In genomic region chrX:116490091-116490490, GRCh38 we compare ENCODE assay signal across 14 cellular contexts. TPM values are rescaled to one million over a fixed set of nuclear protein-coding genes. Genes with fewer than 3 reads are reported as not detected.
DNase-seq lines count a peak whose midpoint lies in the region; ATAC-seq and TF ChIP-seq lines count a peak whose summit lies in the region.
"Had no signal": no experiment of that assay in that cellular context is flagged by ENCODE, and none has a peak within 500 bp of the region (broad histone marks: within the 10 kb centered on the region; RNA-seq: fewer than 3 reads in every experiment).

No MANE protein-coding gene starts in this region.

- peak; percentile 13 for DNase-seq in DMS 273 (lab: John Stamatoyannopoulos, UW; ENCODE audit: unreplicated experiment)
- no peak for DNase-seq in DMS 273 treated with DMSO at 0.1 percent for 48 hours (lab: John Stamatoyannopoulos, UW)
- no peak for DNase-seq in GM10266 (ENCODE audit: extremely low spot score)
- no peak for DNase-seq in aorta
- DNase-seq: 8988T; naive thymus-derived CD4-positive, alpha-beta T cell had no signal

- H3K9me3 ChIP-seq in Loucy (ENCODE audit: insufficient read depth, low read depth, low read length) = no peaks in the 10 kb centered on the region
- H3K9me3 ChIP-seq in aorta (ENCODE audit: control insufficient read depth, low read length) = no peaks in the 10 kb centered on the region
- H3K9me3 ChIP-seq: ascending aorta, SJSA1, tibial nerve had no signal

- no peak overlapping the region for H3K9ac ChIP-seq in Loucy (ENCODE audit: low read depth, low read length, poor library complexity, severe bottlenecking)

- H3K27ac ChIP-seq in aorta (ENCODE audit: low read depth in 1 of 2, low read length in 2 of 2) = no peak overlapping the region
- H3K27ac ChIP-seq: ascending aorta, SJSA1, tibial nerve had no signal

- no peak overlapping the region for H3K4me2 ChIP-seq in Loucy (ENCODE audit: low read depth, low read length, poor library complexity, severe bottlenecking)

- no peaks in the 10 kb centered on the region for H3K36me3 Mint-ChIP-seq in brain
- no peaks in the 10 kb centered on the region for H3K36me3 Mint-ChIP-seq in nephron (ENCODE audit: low read depth)
- H3K36me3 Mint-ChIP-seq: naive thymus-derived CD4-positive, alpha-beta T cell had no signal

- no peak for ATAC-seq in aorta (ENCODE audit: low FRiP score)
- ATAC-seq in GM21423 (IDR thresholded peaks at IDR 0.05; ENCODE audit: unreplicated experiment) = no peak
- ATAC-seq: naive thymus-derived CD4-positive, alpha-beta T cell had no signal

- H3K9me2 ChIP-seq in Loucy (replicated peaks; ENCODE audit: low read depth, low read length) = no peaks in the 10 kb centered on the region

- no peaks in the 10 kb centered on the region for H3K79me2 ChIP-seq in Loucy (ENCODE audit: insufficient read depth, low read length)

- H3K27ac Mint-ChIP-seq in brain = no peak overlapping the region
- H3K27ac Mint-ChIP-seq in nephron = peak overlapping the region in 2 of 3 experiments; percentile 33 to 64
- H3K27ac Mint-ChIP-seq: naive thymus-derived CD4-positive, alpha-beta T cell had no signal

- H4K20me1 ChIP-seq in Loucy (ENCODE audit: insufficient read depth, low read length, poor library complexity, severe bottlenecking) = no peaks in the 10 kb centered on the region

- H3K4me3 ChIP-seq in Loucy (ENCODE audit: low read length, poor library complexity, severe bottlenecking) (no peak overlapping the region), aorta (ENCODE audit: low read length in 2 of 2) (no peak overlapping the region)
- H3K4me3 ChIP-seq: ascending aorta, SJSA1, tibial nerve had no signal

- H3K27me3 ChIP-seq in Loucy (ENCODE audit: insufficient read depth, low read length, poor library complexity, severe bottlenecking) (no peaks in the 10 kb centered on the region), aorta (ENCODE audit: control insufficient read depth in 1 of 2, insufficient read depth in 2 of 2, low read length in 1 of 2) (no peaks in the 10 kb centered on the region)
- H3K27me3 ChIP-seq: ascending aorta, SJSA1, tibial nerve had no signal

- H2AFZ ChIP-seq in Loucy (ENCODE audit: low read length) = no peak overlapping the region

- H3K27me3 Mint-ChIP-seq in brain = no peaks in the 10 kb centered on the region
- H3K27me3 Mint-ChIP-seq in nephron (ENCODE audit: low read depth) = no peaks in the 10 kb centered on the region
- H3K27me3 Mint-ChIP-seq: naive thymus-derived CD4-positive, alpha-beta T cell had no signal

- H3K4me1 Mint-ChIP-seq in brain (no peaks in the 10 kb centered on the region), nephron (no peaks in the 10 kb centered on the region)
- H3K4me1 Mint-ChIP-seq: naive thymus-derived CD4-positive, alpha-beta T cell had no signal

- H3K4me3 Mint-ChIP-seq in brain (no peak overlapping the region), nephron (no peak overlapping the region)
- H3K4me3 Mint-ChIP-seq: naive thymus-derived CD4-positive, alpha-beta T cell had no signal

- H3K9me3 Mint-ChIP-seq in brain = no peaks in the 10 kb centered on the region
- no peaks in the 10 kb centered on the region for H3K9me3 Mint-ChIP-seq in nephron

- H3K36me3 ChIP-seq in Loucy (ENCODE audit: insufficient read depth, low read length) = no peaks in the 10 kb centered on the region
- H3K36me3 ChIP-seq in aorta (ENCODE audit: control insufficient read depth in 1 of 2, insufficient read depth in 2 of 2, low read length in 1 of 2) = no peaks in the 10 kb centered on the region
- H3K36me3 ChIP-seq: ascending aorta, SJSA1, tibial nerve had no signal

- no peaks in the 10 kb centered on the region for H3F3A ChIP-seq in Loucy (ENCODE audit: low read depth)

- intact Hi-C loops in aorta (cut with DNase I) = no loop called here

- H3K4me1 ChIP-seq in Loucy (ENCODE audit: insufficient read depth, low read length, poor library complexity, severe bottlenecking) = no peaks in the 10 kb centered on the region
- H3K4me1 ChIP-seq in aorta (ENCODE audit: control insufficient read depth in 1 of 2, insufficient read depth in 2 of 2, low read length in 2 of 2) = no peaks in the 10 kb centered on the region
- H3K4me1 ChIP-seq: ascending aorta, SJSA1, tibial nerve had no signal

- TF ChIP-seq CTCF in Loucy (conservative IDR thresholded peaks at IDR 0.05; ENCODE audit: low read length) (peak; percentile 38), brain (conservative IDR thresholded peaks at IDR 0.05) (peak; percentile 75 to 79), nephron (IDR thresholded peaks at IDR 0.05; ENCODE audit: unreplicated experiment in 3 of 3) (peak; percentile 39 to 71 (median 48)), GM10266 (IDR thresholded peaks at IDR 0.05; ENCODE audit: control insufficient read depth, insufficient read depth, low read depth, missing control alignments) (no peak)

RNA-seq across cellular contexts. Expression of gene CT83, which starts 27.3 kb away (rescaled TPM):
- polyA plus RNA-seq in brain (ENCODE audit: insufficient read depth, low read depth, low replicate concordance) (not detected), aorta (not detected)
- not detected for total RNA-seq in aorta
- total RNA-seq: activated CD8-positive, alpha-beta memory T cell treated with anti-CD3 and anti-CD28 coated beads for 36 hours; ascending aorta; naive thymus-derived CD4-positive, alpha-beta T cell; SJSA1; tibial nerve had no signal
- polyA plus RNA-seq: naive thymus-derived CD4-positive, alpha-beta T cell had no signal

RNA-seq across cellular contexts. Expression of gene SLC6A14, which starts 53.7 kb away (rescaled TPM):
- polyA plus RNA-seq in brain (ENCODE audit: insufficient read depth, low read depth, low replicate concordance) (not detected), aorta (under 1 TPM; 0.03 to 0.13 TPM)
- not detected for total RNA-seq in aorta
- total RNA-seq: activated CD8-positive, alpha-beta memory T cell treated with anti-CD3 and anti-CD28 coated beads for 36 hours; ascending aorta; naive thymus-derived CD4-positive, alpha-beta T cell; SJSA1; tibial nerve had no signal
- polyA plus RNA-seq: naive thymus-derived CD4-positive, alpha-beta T cell had no signal

Comparison
In these comparisons a context has a peak if more than half of its experiments do, and no peak if none do; other contexts are left out.
1. H3K27ac Mint-ChIP-seq: peak in nephron (2 of 3); none in brain (0 of 5).